In the genomic region with DNA sequence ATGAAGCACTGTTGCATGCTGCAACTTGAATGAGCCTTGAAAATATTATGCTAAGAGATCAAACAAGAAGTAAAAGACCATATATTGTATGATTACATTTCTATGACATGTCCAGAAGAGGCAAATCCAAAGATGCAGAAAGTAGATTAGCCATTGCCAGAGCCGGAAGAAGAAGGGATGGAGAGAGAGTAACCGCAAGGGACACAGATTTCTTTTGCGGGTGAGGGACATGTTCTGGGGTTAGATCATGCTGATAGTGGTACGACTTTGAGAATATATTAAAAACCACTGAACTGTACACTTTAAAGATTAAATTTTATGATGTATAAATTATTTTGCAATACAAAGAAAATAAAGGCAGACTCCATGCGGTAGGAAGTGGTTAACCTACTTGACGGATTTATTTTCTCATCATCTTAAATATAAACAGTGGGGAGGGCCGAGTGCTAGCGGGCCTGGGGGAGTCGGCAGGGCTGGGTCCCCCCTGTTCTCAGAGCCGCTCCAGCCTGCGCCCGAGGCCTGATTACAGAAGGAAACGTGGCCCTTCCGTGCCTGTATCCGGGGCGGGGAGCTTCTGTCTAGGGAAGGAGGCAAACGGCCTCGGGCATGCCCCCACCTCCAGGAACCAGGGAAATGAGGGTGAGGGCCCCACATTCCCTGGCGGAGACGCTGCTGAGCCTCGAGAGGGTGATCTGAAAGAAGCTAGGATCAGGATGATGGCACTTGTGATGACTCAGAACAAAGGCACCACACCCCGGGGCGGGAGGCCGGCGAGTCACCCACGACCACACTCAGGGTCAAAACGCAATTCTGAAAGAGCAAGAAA, we compare ENCODE assay signal across 1 cellular context.
A peak's percentile ranks its signal among the peaks of the same experiment; 100 is the strongest.
TF ChIP-seq lines count a peak whose summit lies in the region.

No MANE protein-coding gene starts in this region.

TF ChIP-seq in K562, 482 proteins besides CTCF, POLR2A, EP300 and RAD21 (continued from another document):
- TF ChIP-seq, protein P1, sequence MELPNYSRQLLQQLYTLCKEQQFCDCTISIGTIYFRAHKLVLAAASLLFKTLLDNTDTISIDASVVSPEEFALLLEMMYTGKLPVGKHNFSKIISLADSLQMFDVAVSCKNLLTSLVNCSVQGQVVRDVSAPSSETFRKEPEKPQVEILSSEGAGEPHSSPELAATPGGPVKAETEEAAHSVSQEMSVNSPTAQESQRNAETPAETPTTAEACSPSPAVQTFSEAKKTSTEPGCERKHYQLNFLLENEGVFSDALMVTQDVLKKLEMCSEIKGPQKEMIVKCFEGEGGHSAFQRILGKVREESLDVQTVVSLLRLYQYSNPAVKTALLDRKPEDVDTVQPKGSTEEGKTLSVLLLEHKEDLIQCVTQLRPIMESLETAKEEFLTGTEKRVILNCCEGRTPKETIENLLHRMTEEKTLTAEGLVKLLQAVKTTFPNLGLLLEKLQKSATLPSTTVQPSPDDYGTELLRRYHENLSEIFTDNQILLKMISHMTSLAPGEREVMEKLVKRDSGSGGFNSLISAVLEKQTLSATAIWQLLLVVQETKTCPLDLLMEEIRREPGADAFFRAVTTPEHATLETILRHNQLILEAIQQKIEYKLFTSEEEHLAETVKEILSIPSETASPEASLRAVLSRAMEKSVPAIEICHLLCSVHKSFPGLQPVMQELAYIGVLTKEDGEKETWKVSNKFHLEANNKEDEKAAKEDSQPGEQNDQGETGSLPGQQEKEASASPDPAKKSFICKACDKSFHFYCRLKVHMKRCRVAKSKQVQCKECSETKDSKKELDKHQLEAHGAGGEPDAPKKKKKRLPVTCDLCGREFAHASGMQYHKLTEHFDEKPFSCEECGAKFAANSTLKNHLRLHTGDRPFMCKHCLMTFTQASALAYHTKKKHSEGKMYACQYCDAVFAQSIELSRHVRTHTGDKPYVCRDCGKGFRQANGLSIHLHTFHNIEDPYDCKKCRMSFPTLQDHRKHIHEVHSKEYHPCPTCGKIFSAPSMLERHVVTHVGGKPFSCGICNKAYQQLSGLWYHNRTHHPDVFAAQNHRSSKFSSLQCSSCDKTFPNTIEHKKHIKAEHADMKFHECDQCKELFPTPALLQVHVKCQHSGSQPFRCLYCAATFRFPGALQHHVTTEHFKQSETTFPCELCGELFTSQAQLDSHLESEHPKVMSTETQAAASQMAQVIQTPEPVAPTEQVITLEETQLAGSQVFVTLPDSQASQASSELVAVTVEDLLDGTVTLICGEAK (IDR thresholded peaks at IDR 0.05), result no peak
- TF ChIP-seq, protein P1 (CRISPR knock-in tag; IDR thresholded peaks at IDR 0.05), result no peak
- TF ChIP-seq GATAD2B (IDR thresholded peaks at IDR 0.05; ENCODE audit: borderline replicate concordance) (no peak), MTA3 (IDR thresholded peaks at IDR 0.05; ENCODE audit: borderline replicate concordance) (no peak), ZNF57 (CRISPR knock-in tag; IDR thresholded peaks at IDR 0.05) (no peak), KDM1A (IDR thresholded peaks at IDR 0.05) (peak; percentile 48 to 65)
